Comparison of ENCODE assay signal across 15 cellular contexts in genomic region chr14:97785495-97785894, GRCh38.
DNase-seq lines count a peak whose midpoint lies in the region; ATAC-seq and TF ChIP-seq lines count a peak whose summit lies in the region.
"Had no signal": no experiment of that assay in that cellular context is flagged by ENCODE, and none has a peak within 500 bp of the region (broad histone marks: within the 10 kb centered on the region; RNA-seq: fewer than 3 reads in every experiment).

No MANE protein-coding gene starts in this region.

- H3K9ac ChIP-seq in MM.1S (ENCODE audit: low read length) = no peak overlapping the region
- H3K9ac ChIP-seq: BLaER1, GM23248 had no signal

- no peaks in the 10 kb centered on the region for H3K36me3 Mint-ChIP-seq in activated CD4-positive, alpha-beta T cell treated with anti-CD3 and anti-CD28 coated beads, Interleukin-2, amount 10 ng/mL, durations not matched to agents 24 days and 14 days (ENCODE audit: low read depth)
- H3K36me3 Mint-ChIP-seq in activated naive CD8-positive, alpha-beta T cell = no peaks in the 10 kb centered on the region
- H3K36me3 Mint-ChIP-seq in activated naive CD8-positive, alpha-beta T cell treated with anti-CD3 and anti-CD28 coated beads for 36 hours = no peaks in the 10 kb centered on the region
- H3K36me3 Mint-ChIP-seq in CD8-positive, alpha-beta T cell = no peaks in the 10 kb centered on the region

- H3K9me3 Mint-ChIP-seq in activated CD4-positive, alpha-beta T cell treated with anti-CD3 and anti-CD28 coated beads, Interleukin-2, amount 10 ng/mL, durations not matched to agents 24 days and 14 days = peaks cover 10% of the 10 kb centered on the region
- H3K9me3 Mint-ChIP-seq in activated naive CD8-positive, alpha-beta T cell (ENCODE audit: low read depth) = no peaks in the 10 kb centered on the region
- peaks cover 1% of the 10 kb centered on the region for H3K9me3 Mint-ChIP-seq in activated naive CD8-positive, alpha-beta T cell treated with anti-CD3 and anti-CD28 coated beads for 36 hours
- no peaks in the 10 kb centered on the region for H3K9me3 Mint-ChIP-seq in CD8-positive, alpha-beta T cell

- intact Hi-C loops in activated CD4-positive, alpha-beta T cell treated with anti-CD3 and anti-CD28 coated beads, Interleukin-2, amount 10 ng/mL, durations not matched to agents 24 days and 14 days (cut with micrococcal nuclease) = loop anchor here (5.0 kb wide), 1 partner anchor 78 kb away; no protein-coding TSS in a partner anchor
- intact Hi-C loops in CD8-positive, alpha-beta T cell (cut with DNase I, micrococcal nuclease) = no loop called here
- intact Hi-C loops in head of caudate nucleus (cut with DNase I) = no loop called here

- TF ChIP-seq CTCF in MM.1S (IDR thresholded peaks at IDR 0.05; ENCODE audit: low read length) = no peak
- no peak for TF ChIP-seq CTCF in CD8-positive, alpha-beta T cell (IDR thresholded peaks at IDR 0.05)

- H3K79me2 ChIP-seq in MM.1S (ENCODE audit: low read length) = no peaks in the 10 kb centered on the region

- no peaks in the 10 kb centered on the region for H3K36me3 ChIP-seq in MM.1S (replicated peaks; ENCODE audit: insufficient read depth, low read length)
- no peaks in the 10 kb centered on the region for H3K36me3 ChIP-seq in CD8-positive, alpha-beta T cell (ENCODE audit: insufficient read depth, low read length)
- H3K36me3 ChIP-seq: BLaER1 had no signal

- POLR2A ChIA-PET in CD8-positive, alpha-beta T cell (lab: Charles Lee) = interaction anchor here (1.4 kb wide), 1 partner anchor 13 kb away, joined by 4 read pairs; no protein-coding TSS in a partner anchor

- CTCF ChIA-PET in CD8-positive, alpha-beta T cell (lab: Charles Lee) = no interaction called here

- H3K9me3 ChIP-seq in MM.1S (replicated peaks; ENCODE audit: insufficient read depth, low read length) = no peaks in the 10 kb centered on the region
- no peaks in the 10 kb centered on the region for H3K9me3 ChIP-seq in CD8-positive, alpha-beta T cell (ENCODE audit: low read length)
- H3K9me3 ChIP-seq: BLaER1 had no signal

- no peak overlapping the region for H3K4me3 ChIP-seq in MM.1S (ENCODE audit: low read length)
- H3K4me3 ChIP-seq in CD8-positive, alpha-beta T cell (ENCODE audit: low read depth, low read length) = no peak overlapping the region
- H3K4me3 ChIP-seq: BLaER1, GM23248 had no signal

- peak overlapping the region; percentile 1 for H3K4me3 Mint-ChIP-seq in activated CD4-positive, alpha-beta T cell treated with anti-CD3 and anti-CD28 coated beads, Interleukin-2, amount 10 ng/mL, durations not matched to agents 24 days and 14 days
- no peak overlapping the region for H3K4me3 Mint-ChIP-seq in activated naive CD8-positive, alpha-beta T cell
- H3K4me3 Mint-ChIP-seq in activated naive CD8-positive, alpha-beta T cell treated with anti-CD3 and anti-CD28 coated beads for 36 hours = no peak overlapping the region
- no peak overlapping the region for H3K4me3 Mint-ChIP-seq in CD8-positive, alpha-beta T cell

- no peaks in the 10 kb centered on the region for H3F3A ChIP-seq in MM.1S (ENCODE audit: insufficient read depth, low read length)

- no peak for ATAC-seq in CD8-positive, alpha-beta T cell

- H3K27ac Mint-ChIP-seq in activated CD4-positive, alpha-beta T cell treated with anti-CD3 and anti-CD28 coated beads, Interleukin-2, amount 10 ng/mL, durations not matched to agents 24 days and 14 days = peak overlapping the region; percentile 51
- H3K27ac Mint-ChIP-seq in activated naive CD8-positive, alpha-beta T cell = peak overlapping the region; percentile 67
- no peak overlapping the region for H3K27ac Mint-ChIP-seq in activated naive CD8-positive, alpha-beta T cell treated with anti-CD3 and anti-CD28 coated beads for 36 hours
- H3K27ac Mint-ChIP-seq in CD8-positive, alpha-beta T cell = no peak overlapping the region

- H3K27me3 ChIP-seq in MM.1S (replicated peaks; ENCODE audit: insufficient read depth, low read length) = no peaks in the 10 kb centered on the region
- no peaks in the 10 kb centered on the region for H3K27me3 ChIP-seq in CD8-positive, alpha-beta T cell (ENCODE audit: insufficient read depth, low read length)
- H3K27me3 ChIP-seq: BLaER1 had no signal

- peaks cover 22% of the 10 kb centered on the region for H3K4me1 Mint-ChIP-seq in activated CD4-positive, alpha-beta T cell treated with anti-CD3 and anti-CD28 coated beads, Interleukin-2, amount 10 ng/mL, durations not matched to agents 24 days and 14 days
- H3K4me1 Mint-ChIP-seq in activated naive CD8-positive, alpha-beta T cell (ENCODE audit: low read depth) = peaks cover 23% of the 10 kb centered on the region
- peaks cover 19% of the 10 kb centered on the region for H3K4me1 Mint-ChIP-seq in activated naive CD8-positive, alpha-beta T cell treated with anti-CD3 and anti-CD28 coated beads for 36 hours
- H3K4me1 Mint-ChIP-seq in CD8-positive, alpha-beta T cell (ENCODE audit: low read depth) = peaks cover 39% of the 10 kb centered on the region

- no peaks in the 10 kb centered on the region for H4K20me1 ChIP-seq in MM.1S (ENCODE audit: insufficient read depth, low read length)
- H4K20me1 ChIP-seq: BLaER1 had no signal

- H3K27me3 Mint-ChIP-seq in activated CD4-positive, alpha-beta T cell treated with anti-CD3 and anti-CD28 coated beads, Interleukin-2, amount 10 ng/mL, durations not matched to agents 24 days and 14 days = no peaks in the 10 kb centered on the region
- no peaks in the 10 kb centered on the region for H3K27me3 Mint-ChIP-seq in activated naive CD8-positive, alpha-beta T cell
- H3K27me3 Mint-ChIP-seq in activated naive CD8-positive, alpha-beta T cell treated with anti-CD3 and anti-CD28 coated beads for 36 hours = no peaks in the 10 kb centered on the region
- no peaks in the 10 kb centered on the region for H3K27me3 Mint-ChIP-seq in CD8-positive, alpha-beta T cell (ENCODE audit: low read depth)

- no peak overlapping the region for H3K27ac ChIP-seq in MM.1S (ENCODE audit: low read length)
- H3K27ac ChIP-seq in CD8-positive, alpha-beta T cell (ENCODE audit: low read depth, low read length) = no peak overlapping the region
- H3K27ac ChIP-seq: BLaER1, GM23248 had no signal

- DNase-seq in activated CD4-positive, alpha-beta T cell treated with anti-CD3 and anti-CD28 coated beads, Interleukin-2, amount 10 ng/mL, durations not matched to agents 24 days and 14 days = peak; percentile 67
- no peak for DNase-seq in activated CD4-positive, alpha-beta T cell treated with anti-CD3 and anti-CD28 coated beads, Interleukin-2, amount 50 U/mL, for 48 hours
- no peak for DNase-seq in activated naive CD8-positive, alpha-beta T cell treated with anti-CD3 and anti-CD28 coated beads for 36 hours
- DNase-seq in MM.1S (peak; percentile 25), head of caudate nucleus (no peak)
- no peak for DNase-seq in CD8-positive, alpha-beta T cell
- DNase-seq: 8988T, AML-193, DMS153, DMS79 treated with DMSO at 0.1 percent for 48 hours, GDM1, GM23248, H7 had no signal

- H2AFZ ChIP-seq in MM.1S (ENCODE audit: low read length) = no peak overlapping the region
- H2AFZ ChIP-seq: GM23248 had no signal

- no peaks in the 10 kb centered on the region for H3K9me2 ChIP-seq in MM.1S (replicated peaks; ENCODE audit: insufficient read depth, low read length)

- H3K4me1 ChIP-seq in MM.1S (ENCODE audit: low read length) = no peaks in the 10 kb centered on the region
- H3K4me1 ChIP-seq in CD8-positive, alpha-beta T cell (ENCODE audit: insufficient read depth, low read length) = peaks cover 10% of the 10 kb centered on the region
- H3K4me1 ChIP-seq: BLaER1 had no signal

- H3K4me2 ChIP-seq in MM.1S (ENCODE audit: low read depth, low read length) = no peak overlapping the region
- H3K4me2 ChIP-seq: BLaER1 had no signal

Comparison
In these comparisons a context has a peak if more than half of its experiments do, and no peak if none do; other contexts are left out.
1. DNase-seq: peak in activated CD4-positive, alpha-beta T cell treated with anti-CD3 and anti-CD28 coated beads, Interleukin-2, amount 10 ng/mL, durations not matched to agents 24 days and 14 days (single experiment) and MM.1S (single experiment); none in activated CD4-positive, alpha-beta T cell treated with anti-CD3 and anti-CD28 coated beads, Interleukin-2, amount 50 U/mL, for 48 hours (0 of 2), activated naive CD8-positive, alpha-beta T cell treated with anti-CD3 and anti-CD28 coated beads for 36 hours (single experiment), CD8-positive, alpha-beta T cell (0 of 7) and head of caudate nucleus (0 of 42).
2. H3K27ac Mint-ChIP-seq: peak in activated CD4-positive, alpha-beta T cell treated with anti-CD3 and anti-CD28 coated beads, Interleukin-2, amount 10 ng/mL, durations not matched to agents 24 days and 14 days (single experiment) and activated naive CD8-positive, alpha-beta T cell (single experiment); none in activated naive CD8-positive, alpha-beta T cell treated with anti-CD3 and anti-CD28 coated beads for 36 hours (single experiment) and CD8-positive, alpha-beta T cell (single experiment).